Comparison of ENCODE assay signal across 8 cellular contexts in genomic region chr21:7956998-7957712, GRCh38.
DNase-seq lines count a peak whose midpoint lies in the region; ATAC-seq and TF ChIP-seq lines count a peak whose summit lies in the region.
"Not testable (repeated sequence)": the region's sequence is repeated elsewhere in the genome, so short reads cannot be mapped to it uniquely, and the experiment has no call there.

No MANE protein-coding gene starts in this region.

- 60 to 62% methylated on average over 5 of the region's 5 CpGs for WGBS in gastroesophageal sphincter (ENCODE audit: low coverage in 1 of 2), 2 donors
- WGBS in right cardiac atrium, result 53% methylated on average over 5 of the region's 5 CpGs
- 49% methylated on average over 5 of the region's 5 CpGs for WGBS in liver
- WGBS in upper lobe of left lung, 2 donors, result 50 to 69% methylated on average over 5 of the region's 5 CpGs

- H3K27me3 Mint-ChIP-seq in CD4-positive, alpha-beta T cell; central memory CD8-positive, alpha-beta T cell; naive thymus-derived CD4-positive, alpha-beta T cell: not testable (repeated sequence)

- POLR2A ChIA-PET in CD4-positive, alpha-beta T cell (lab: Charles Lee); naive thymus-derived CD4-positive, alpha-beta T cell (lab: Charles Lee): not testable (repeated sequence)

- not testable (repeated sequence) for H3K4me3 ChIP-seq in gastroesophageal sphincter; right cardiac atrium (ENCODE audit: low read length); naive thymus-derived CD4-positive, alpha-beta T cell (ENCODE audit: low read length); upper lobe of left lung
- peak overlapping the region in 2 of 3 donors; percentile 59 to 60 for H3K4me3 ChIP-seq in liver (ENCODE audit: low read depth in 1 of 3, low read length in 3 of 3)

- CTCF ChIA-PET in CD4-positive, alpha-beta T cell (lab: Charles Lee); naive thymus-derived CD4-positive, alpha-beta T cell (lab: Charles Lee): not testable (repeated sequence)

- H3K36me3 ChIP-seq in gastroesophageal sphincter; liver (ENCODE audit: control insufficient read depth in 4 of 4, insufficient read depth in 3 of 4, low read depth in 1 of 4, low read length in 3 of 4); naive thymus-derived CD4-positive, alpha-beta T cell (ENCODE audit: control insufficient read depth in 2 of 3, insufficient read depth in 3 of 3, low read length in 3 of 3); upper lobe of left lung: not testable (repeated sequence)

- ATAC-seq in CD4-positive, alpha-beta T cell (ENCODE audit: poor library complexity), result not testable (repeated sequence)
- ATAC-seq in central memory CD8-positive, alpha-beta T cell (replicated peaks; ENCODE audit: extremely low read depth, poor library complexity, severe bottlenecking), result peak; percentile 6
- ATAC-seq in gastroesophageal sphincter, result peak; percentile 13
- ATAC-seq in right cardiac atrium, result peak; percentile 28 to 42
- peak; percentile 26 for ATAC-seq in naive thymus-derived CD4-positive, alpha-beta T cell
- peak; percentile 26 for ATAC-seq in sciatic nerve
- ATAC-seq in upper lobe of left lung (ENCODE audit: low FRiP score in 2 of 2), result peak; percentile 17 to 64

- peaks cover 57% of the 10 kb centered on the region for H3K9me3 Mint-ChIP-seq in CD4-positive, alpha-beta T cell
- H3K9me3 Mint-ChIP-seq in central memory CD8-positive, alpha-beta T cell, result peaks cover 59% of the 10 kb centered on the region
- peaks cover 23 to 78% (median 66%) of the 10 kb centered on the region in 11 donors for H3K9me3 Mint-ChIP-seq in naive thymus-derived CD4-positive, alpha-beta T cell

- peaks cover 78% of the 10 kb centered on the region for H3K36me3 Mint-ChIP-seq in CD4-positive, alpha-beta T cell (ENCODE audit: low read depth)
- H3K36me3 Mint-ChIP-seq in central memory CD8-positive, alpha-beta T cell (ENCODE audit: insufficient read depth), result not testable (repeated sequence)
- peaks cover 29 to 68% (median 56%) of the 10 kb centered on the region in 5 donors for H3K36me3 Mint-ChIP-seq in naive thymus-derived CD4-positive, alpha-beta T cell

- not testable (repeated sequence) for H3K27ac Mint-ChIP-seq in CD4-positive, alpha-beta T cell; central memory CD8-positive, alpha-beta T cell (ENCODE audit: low read depth)
- H3K27ac Mint-ChIP-seq in naive thymus-derived CD4-positive, alpha-beta T cell, result peak overlapping the region in 2 of 9 donors; percentile 7 to 41

- not testable (repeated sequence) for H3K4me1 Mint-ChIP-seq in CD4-positive, alpha-beta T cell (ENCODE audit: low read depth); central memory CD8-positive, alpha-beta T cell
- peaks cover 0 to 21% (median 0%) of the 10 kb centered on the region in 7 donors for H3K4me1 Mint-ChIP-seq in naive thymus-derived CD4-positive, alpha-beta T cell

- TF ChIP-seq CTCF in CD4-positive, alpha-beta T cell (IDR thresholded peaks at IDR 0.05), result peak; percentile 2
- not testable (repeated sequence) for TF ChIP-seq CTCF in gastroesophageal sphincter (IDR thresholded peaks at IDR 0.05); liver (IDR thresholded peaks at IDR 0.05; ENCODE audit: low read depth, low read length, missing input control); upper lobe of left lung (IDR thresholded peaks at IDR 0.05)

- H3K27ac ChIP-seq in CD4-positive, alpha-beta T cell (ENCODE audit: low read depth, low read length); gastroesophageal sphincter; right cardiac atrium (ENCODE audit: low read length); liver (ENCODE audit: low read depth in 1 of 2, low read length in 2 of 2); naive thymus-derived CD4-positive, alpha-beta T cell (ENCODE audit: low read depth, low read length); upper lobe of left lung: not testable (repeated sequence)

- H3K9me3 ChIP-seq in CD4-positive, alpha-beta T cell (ENCODE audit: control insufficient read depth, low read length), result peaks cover 65% of the 10 kb centered on the region
- peaks cover 3 to 100% (median 4%) of the 10 kb centered on the region in 3 donors for H3K9me3 ChIP-seq in gastroesophageal sphincter
- peaks cover 15% of the 10 kb centered on the region for H3K9me3 ChIP-seq in right cardiac atrium (ENCODE audit: control insufficient read depth, low read length)
- peaks cover 40 to 57% (median 52%) of the 10 kb centered on the region in 4 donors for H3K9me3 ChIP-seq in liver (ENCODE audit: control insufficient read depth in 4 of 4, low read length in 3 of 4)
- H3K9me3 ChIP-seq in naive thymus-derived CD4-positive, alpha-beta T cell (ENCODE audit: control insufficient read depth in 2 of 3, low read length in 3 of 3), result peaks cover 0 to 61% (median 11%) of the 10 kb centered on the region in 3 experiments
- peaks cover 0 to 94% (median 69%) of the 10 kb centered on the region in 4 donors for H3K9me3 ChIP-seq in upper lobe of left lung

- not testable (repeated sequence) for TF ChIP-seq POLR2A in gastroesophageal sphincter (IDR thresholded peaks at IDR 0.05); upper lobe of left lung (IDR thresholded peaks at IDR 0.05)

- intact Hi-C loops in CD4-positive, alpha-beta T cell (cut with DNase I, micrococcal nuclease); right cardiac atrium (cut with DNase I); naive thymus-derived CD4-positive, alpha-beta T cell (cut with micrococcal nuclease); sciatic nerve (cut with DNase I): not testable (repeated sequence)

- H3K9ac ChIP-seq in liver (ENCODE audit: low read depth in 1 of 2, low read length in 2 of 2), result not testable (repeated sequence)

- H3K4me1 ChIP-seq in gastroesophageal sphincter; right cardiac atrium (ENCODE audit: control insufficient read depth, insufficient read depth, low read length); liver (ENCODE audit: control insufficient read depth in 4 of 4, insufficient read depth in 4 of 4, low read length in 3 of 4); naive thymus-derived CD4-positive, alpha-beta T cell (ENCODE audit: control insufficient read depth in 2 of 2, insufficient read depth in 2 of 2, low read length in 2 of 2); upper lobe of left lung: not testable (repeated sequence)

- not testable (repeated sequence) for DNase-seq in CD4-positive, alpha-beta T cell; central memory CD8-positive, alpha-beta T cell (ENCODE audit: low spot score in 2 of 2); right cardiac atrium; naive thymus-derived CD4-positive, alpha-beta T cell; sciatic nerve (ENCODE audit: low spot score); upper lobe of left lung

- not testable (repeated sequence) for H3K4me3 Mint-ChIP-seq in CD4-positive, alpha-beta T cell; central memory CD8-positive, alpha-beta T cell; naive thymus-derived CD4-positive, alpha-beta T cell

- not testable (repeated sequence) for H3K27me3 ChIP-seq in CD4-positive, alpha-beta T cell (ENCODE audit: control insufficient read depth, insufficient read depth, low read length); gastroesophageal sphincter; right cardiac atrium (ENCODE audit: control insufficient read depth, insufficient read depth); liver (ENCODE audit: control insufficient read depth in 4 of 4, insufficient read depth in 4 of 4, low read length in 3 of 4); naive thymus-derived CD4-positive, alpha-beta T cell (ENCODE audit: control insufficient read depth in 2 of 2, insufficient read depth in 2 of 2, low read length in 2 of 2); upper lobe of left lung

- not testable (repeated sequence) for TF ChIP-seq EP300 in gastroesophageal sphincter (IDR thresholded peaks at IDR 0.05); upper lobe of left lung (IDR thresholded peaks at IDR 0.05)

- TF ChIP-seq RAD21 in liver (IDR thresholded peaks at IDR 0.05), result not testable (repeated sequence)
